In genomic region chr10:102334106-102334505, GRCh38 we compare ENCODE assay signal across 1 cellular context.
TF ChIP-seq lines count a peak whose summit lies in the region.

No MANE protein-coding gene starts in this region.

TF ChIP-seq in SK-N-SH, 30 proteins besides CTCF, POLR2A, EP300 and RAD21 (continued from another document):
- TF ChIP-seq PBX3 (IDR thresholded peaks at IDR 0.05) (no peak), TCF12 (IDR thresholded peaks at IDR 0.05) (no peak)
TF ChIP-seq in SK-N-SH: peak in this region for 2.
